1 cellular context compared by ENCODE assay signal in the genomic region with DNA sequence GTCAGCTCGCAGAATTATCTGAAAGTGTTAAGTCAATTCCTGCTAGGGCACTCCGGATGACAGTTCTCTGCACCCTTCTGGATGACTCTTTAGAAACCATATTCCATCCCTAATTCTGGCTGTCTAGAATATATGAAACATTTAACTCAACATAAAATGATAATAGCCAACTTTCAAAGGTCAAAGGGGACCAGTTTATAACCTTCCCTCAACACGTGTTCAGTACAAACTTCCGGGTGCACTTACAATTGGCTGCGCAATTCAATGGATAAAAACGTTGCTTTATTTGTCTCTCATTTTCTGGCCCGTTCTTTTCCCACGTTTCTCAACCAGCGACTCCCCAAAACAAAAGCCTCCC.
TF ChIP-seq lines count a peak whose summit lies in the region.

No MANE protein-coding gene starts in this region.

TF ChIP-seq in HEK293, 187 proteins besides CTCF, POLR2A, EP300 and RAD21 (continued from another document):
- TF ChIP-seq, protein P1, sequence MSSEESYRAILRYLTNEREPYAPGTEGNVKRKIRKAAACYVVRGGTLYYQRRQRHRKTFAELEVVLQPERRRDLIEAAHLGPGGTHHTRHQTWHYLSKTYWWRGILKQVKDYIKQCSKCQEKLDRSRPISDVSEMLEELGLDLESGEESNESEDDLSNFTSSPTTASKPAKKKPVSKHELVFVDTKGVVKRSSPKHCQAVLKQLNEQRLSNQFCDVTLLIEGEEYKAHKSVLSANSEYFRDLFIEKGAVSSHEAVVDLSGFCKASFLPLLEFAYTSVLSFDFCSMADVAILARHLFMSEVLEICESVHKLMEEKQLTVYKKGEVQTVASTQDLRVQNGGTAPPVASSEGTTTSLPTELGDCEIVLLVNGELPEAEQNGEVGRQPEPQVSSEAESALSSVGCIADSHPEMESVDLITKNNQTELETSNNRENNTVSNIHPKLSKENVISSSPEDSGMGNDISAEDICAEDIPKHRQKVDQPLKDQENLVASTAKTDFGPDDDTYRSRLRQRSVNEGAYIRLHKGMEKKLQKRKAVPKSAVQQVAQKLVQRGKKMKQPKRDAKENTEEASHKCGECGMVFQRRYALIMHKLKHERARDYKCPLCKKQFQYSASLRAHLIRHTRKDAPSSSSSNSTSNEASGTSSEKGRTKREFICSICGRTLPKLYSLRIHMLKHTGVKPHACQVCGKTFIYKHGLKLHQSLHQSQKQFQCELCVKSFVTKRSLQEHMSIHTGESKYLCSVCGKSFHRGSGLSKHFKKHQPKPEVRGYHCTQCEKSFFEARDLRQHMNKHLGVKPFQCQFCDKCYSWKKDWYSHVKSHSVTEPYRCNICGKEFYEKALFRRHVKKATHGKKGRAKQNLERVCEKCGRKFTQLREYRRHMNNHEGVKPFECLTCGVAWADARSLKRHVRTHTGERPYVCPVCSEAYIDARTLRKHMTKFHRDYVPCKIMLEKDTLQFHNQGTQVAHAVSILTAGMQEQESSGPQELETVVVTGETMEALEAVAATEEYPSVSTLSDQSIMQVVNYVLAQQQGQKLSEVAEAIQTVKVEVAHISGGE (tag by site-specific recombination; conservative IDR thresholded peaks at IDR 0.05; ENCODE audit: low read depth) = peak; percentile 41
- TF ChIP-seq ZNF311 (tag by site-specific recombination; IDR thresholded peaks at IDR 0.05; ENCODE audit: borderline replicate concordance) (no peak), ZNF654 (tag by site-specific recombination; IDR thresholded peaks at IDR 0.05; ENCODE audit: low read depth) (no peak), ZXDB (tag by site-specific recombination; IDR thresholded peaks at IDR 0.05) (peak; percentile 49; the same call in 1 of the 2 replicates), YY2 (tag by site-specific recombination; IDR thresholded peaks at IDR 0.05) (no peak)
- TF ChIP-seq, protein P2, sequence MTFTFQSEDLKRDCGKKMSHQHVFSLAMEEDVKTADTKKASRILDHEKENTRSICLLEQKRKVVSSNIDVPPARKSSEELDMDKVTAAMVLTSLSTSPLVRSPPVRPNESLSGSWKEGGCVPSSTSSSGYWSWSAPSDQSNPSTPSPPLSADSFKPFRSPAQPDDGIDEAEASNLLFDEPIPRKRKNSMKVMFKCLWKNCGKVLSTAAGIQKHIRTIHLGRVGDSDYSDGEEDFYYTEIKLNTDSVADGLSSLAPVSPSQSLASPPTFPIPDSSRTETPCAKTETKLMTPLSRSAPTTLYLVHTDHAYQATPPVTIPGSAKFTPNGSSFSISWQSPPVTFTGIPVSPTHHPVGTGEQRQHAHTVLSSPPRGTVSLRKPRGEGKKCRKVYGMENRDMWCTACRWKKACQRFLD (tag by site-specific recombination; IDR thresholded peaks at IDR 0.05) = no peak
